In the genomic region with DNA sequence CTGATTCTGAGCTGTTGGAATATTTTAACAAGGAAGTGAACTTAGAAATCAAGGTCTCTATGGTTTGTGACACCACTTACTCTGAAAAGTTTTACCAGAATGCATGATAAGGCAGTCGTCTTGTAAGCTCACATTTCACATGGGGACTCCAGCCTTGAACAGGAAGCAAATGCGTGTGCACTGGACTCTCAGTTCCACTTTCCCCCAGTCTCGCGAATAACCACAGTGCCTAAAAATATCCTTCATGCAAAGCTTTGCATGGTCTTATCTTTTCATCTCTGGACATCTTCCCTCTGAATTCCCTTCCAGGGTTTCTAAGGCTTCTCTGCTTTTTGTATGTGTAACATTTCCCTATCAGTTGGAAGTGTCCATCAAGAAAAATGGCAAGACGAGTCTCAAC, we compare ENCODE assay signal across 13 cellular contexts.
DNase-seq lines count a peak whose midpoint lies in the region; ATAC-seq and TF ChIP-seq lines count a peak whose summit lies in the region.
"Had no signal": no experiment of that assay in that cellular context is flagged by ENCODE, and none has a peak within 500 bp of the region (broad histone marks: within the 10 kb centered on the region; RNA-seq: fewer than 3 reads in every experiment).

No MANE protein-coding gene starts in this region.

- H3K4me2 ChIP-seq in mesendoderm (ENCODE audit: low read length) = no peak overlapping the region

- no peaks in the 10 kb centered on the region for H3K79me2 ChIP-seq in mesendoderm (ENCODE audit: control insufficient read depth, insufficient read depth, low read length)

- DNase-seq in mesendoderm (no peak), activated T-cell treated with anti-CD3 and anti-CD28 coated beads for 4 hours (no peak), stomach (no peak)
- no peak for DNase-seq in effector CD4-positive, alpha-beta T cell
- no peak for DNase-seq in activated T-helper 1 cell treated with anti-CD3 and anti-CD28 coated beads, Interleukin-12 subunit alpha, Interleukin-12 subunit beta, Interleukin-2, Interleukin-4 antibody, amounts not matched to agents 30 ng/mL and 10 ng/mL and 1 ng/mL, durations not matched to agents 14 hours and 24 hours and 36 hours (ENCODE audit: low spot score)
- DNase-seq: activated T-cell treated with anti-CD3 and anti-CD28 coated beads, Interleukin-2, amount 50 U/mL, for 4 hours; IMR-90; nephron progenitor cell; SHP77 had no signal

- no peak overlapping the region for H3K27ac Mint-ChIP-seq in activated T-helper 1 cell treated with anti-CD3 and anti-CD28 coated beads, Interleukin-12 subunit alpha, Interleukin-12 subunit beta, Interleukin-2, Interleukin-4 antibody, amounts not matched to agents 30 ng/mL and 10 ng/mL and 1 ng/mL, durations not matched to agents 14 hours and 24 hours and 36 hours
- H3K27ac Mint-ChIP-seq: nephron progenitor cell had no signal

- TF ChIP-seq CTCF in stomach (IDR thresholded peaks at IDR 0.05) = no peak

- WGBS in mesendoderm (ENCODE audit: extremely low coverage, insufficient coverage, low lambda C conversion rate) = no CpG with 5 or more reads among the region's 5 CpGs
- 50 to 73% (median 59%) methylated on average over 5 of the region's 5 CpGs for WGBS in stomach, 5 donors

- TF ChIP-seq EP300 in stomach (IDR thresholded peaks at IDR 0.05) = no peak

- H3K4me1 ChIP-seq in mesendoderm (ENCODE audit: control insufficient read depth, low read depth, low read length) (no peaks in the 10 kb centered on the region), stomach (no peaks in the 10 kb centered on the region)

- H3K36me3 ChIP-seq in mesendoderm (ENCODE audit: control insufficient read depth, insufficient read depth, low read length) (no peaks in the 10 kb centered on the region), stomach (no peaks in the 10 kb centered on the region)

- no peaks in the 10 kb centered on the region for H3K27me3 Mint-ChIP-seq in activated T-helper 1 cell treated with anti-CD3 and anti-CD28 coated beads, Interleukin-12 subunit alpha, Interleukin-12 subunit beta, Interleukin-2, Interleukin-4 antibody, amounts not matched to agents 30 ng/mL and 10 ng/mL and 1 ng/mL, durations not matched to agents 14 hours and 24 hours and 36 hours (ENCODE audit: insufficient read depth)

- no peaks in the 10 kb centered on the region for H3K79me1 ChIP-seq in mesendoderm (ENCODE audit: low read length)

- peak overlapping the region; percentile 15 for H3K56ac ChIP-seq in mesendoderm (ENCODE audit: low read length)

- H2BK5ac ChIP-seq in mesendoderm (ENCODE audit: low read length) = no peak overlapping the region

- H4K8ac ChIP-seq in mesendoderm (ENCODE audit: low read depth, low read length) = no peak overlapping the region

- H3K4me3 ChIP-seq in mesendoderm (ENCODE audit: low read length) (no peak overlapping the region), stomach (no peak overlapping the region)
- H3K4me3 ChIP-seq: coronary artery had no signal

- no peak overlapping the region for H2BK15ac ChIP-seq in mesendoderm (replicated peaks; ENCODE audit: low read depth)

- H3K9me3 ChIP-seq in stomach = peaks cover 0 to 3% (median 0%) of the 10 kb centered on the region in 4 donors

- H3K4me3 Mint-ChIP-seq in activated T-helper 1 cell treated with anti-CD3 and anti-CD28 coated beads, Interleukin-12 subunit alpha, Interleukin-12 subunit beta, Interleukin-2, Interleukin-4 antibody, amounts not matched to agents 30 ng/mL and 10 ng/mL and 1 ng/mL, durations not matched to agents 14 hours and 24 hours and 36 hours = no peak overlapping the region
- H3K4me3 Mint-ChIP-seq: activated T-cell treated with anti-CD3 and anti-CD28 coated beads, Interleukin-2, amount 50 U/mL, for 4 hours; nephron progenitor cell had no signal

- H2AK5ac ChIP-seq in mesendoderm (ENCODE audit: low read length) = no peak overlapping the region

- H3K4me1 Mint-ChIP-seq in activated T-helper 1 cell treated with anti-CD3 and anti-CD28 coated beads, Interleukin-12 subunit alpha, Interleukin-12 subunit beta, Interleukin-2, Interleukin-4 antibody, amounts not matched to agents 30 ng/mL and 10 ng/mL and 1 ng/mL, durations not matched to agents 14 hours and 24 hours and 36 hours (ENCODE audit: low read depth) = no peaks in the 10 kb centered on the region

- H4K5ac ChIP-seq in mesendoderm (ENCODE audit: low read length) = no peak overlapping the region

- H3K18ac ChIP-seq in mesendoderm (ENCODE audit: low read length) = peak overlapping the region; percentile 18

- H3K27me3 ChIP-seq in mesendoderm (ENCODE audit: insufficient read depth, low read length, poor library complexity) (no peaks in the 10 kb centered on the region), stomach (no peaks in the 10 kb centered on the region)

- no peak overlapping the region for H3K4ac ChIP-seq in mesendoderm (ENCODE audit: low read depth, low read length)

- intact Hi-C loops in stomach (cut with DNase I; ENCODE audit: low total_unique reads) = no loop called here
- intact Hi-C loops in activated T-helper 1 cell treated with anti-CD3 and anti-CD28 coated beads, Interleukin-12 subunit alpha, Interleukin-12 subunit beta, Interleukin-2, Interleukin-4 antibody, amounts not matched to agents 30 ng/mL and 10 ng/mL and 1 ng/mL, durations not matched to agents 14 hours and 24 hours and 36 hours (cut with micrococcal nuclease) = no loop called here

- peak overlapping the region; percentile 45 for H2BK120ac ChIP-seq in mesendoderm (ENCODE audit: low read depth, low read length)

- peak; percentile 87 for ATAC-seq in GM19025 (IDR thresholded peaks at IDR 0.05; ENCODE audit: low read depth, unreplicated experiment)
- peak; percentile 97 for ATAC-seq in HG02623 (IDR thresholded peaks at IDR 0.05; ENCODE audit: unreplicated experiment)
- ATAC-seq in HG03521 (IDR thresholded peaks at IDR 0.05; ENCODE audit: unreplicated experiment) = peak; percentile 89
- ATAC-seq: activated T-cell treated with anti-CD3 and anti-CD28 coated beads, Interleukin-2, amount 50 U/mL, for 4 hours had no signal

- H3K36me3 Mint-ChIP-seq in activated T-helper 1 cell treated with anti-CD3 and anti-CD28 coated beads, Interleukin-12 subunit alpha, Interleukin-12 subunit beta, Interleukin-2, Interleukin-4 antibody, amounts not matched to agents 30 ng/mL and 10 ng/mL and 1 ng/mL, durations not matched to agents 14 hours and 24 hours and 36 hours (ENCODE audit: low read depth) = no peaks in the 10 kb centered on the region

- no peak overlapping the region for H3K27ac ChIP-seq in mesendoderm (ENCODE audit: low read depth, low read length)
- no peak overlapping the region for H3K27ac ChIP-seq in stomach
- H3K27ac ChIP-seq: coronary artery had no signal

- H3K9me3 Mint-ChIP-seq in activated T-helper 1 cell treated with anti-CD3 and anti-CD28 coated beads, Interleukin-12 subunit alpha, Interleukin-12 subunit beta, Interleukin-2, Interleukin-4 antibody, amounts not matched to agents 30 ng/mL and 10 ng/mL and 1 ng/mL, durations not matched to agents 14 hours and 24 hours and 36 hours = peaks cover 14% of the 10 kb centered on the region
- H3K9me3 Mint-ChIP-seq: nephron progenitor cell had no signal

- no peak overlapping the region for H3K23ac ChIP-seq in mesendoderm (ENCODE audit: low read length)

- no peak overlapping the region for H3K9ac ChIP-seq in mesendoderm (ENCODE audit: low read length)

- TF ChIP-seq POLR2A in stomach (IDR thresholded peaks at IDR 0.05) = no peak
